Comparison of ENCODE assay signal across 7 cellular contexts in genomic region chr15:51093865-51094605, GRCh38. TPM values are rescaled to one million over a fixed set of nuclear protein-coding genes. Genes with fewer than 3 reads are reported as not detected.
DNase-seq lines count a peak whose midpoint lies in the region; ATAC-seq, FAIRE-seq and TF ChIP-seq lines count a peak whose summit lies in the region.

No MANE protein-coding gene starts in this region.

- peaks cover 16% of the 10 kb centered on the region for H3K4me1 Mint-ChIP-seq in T-helper 17 cell
- H3K4me1 Mint-ChIP-seq in osteocyte (ENCODE audit: unreplicated experiment) = peaks cover 7% of the 10 kb centered on the region

- no peak for FAIRE-seq in frontal cortex (lab: Jason Lieb, UNC)

- no peaks in the 10 kb centered on the region for H3K9me3 Mint-ChIP-seq in osteocyte (ENCODE audit: unreplicated experiment)

- H3K36me3 ChIP-seq in H7 (replicated peaks; ENCODE audit: control insufficient read depth, insufficient read depth, low read length) = no peaks in the 10 kb centered on the region

- peaks cover 65% of the 10 kb centered on the region for H3K27me3 ChIP-seq in H7 (ENCODE audit: control insufficient read depth, insufficient read depth, low read length)

- ATAC-seq in T-helper 17 cell = no peak
- ATAC-seq in GM21619 (IDR thresholded peaks at IDR 0.05; ENCODE audit: unreplicated experiment) = no peak

- H3K27me3 Mint-ChIP-seq in T-helper 17 cell (peaks cover 82% of the 10 kb centered on the region), osteocyte (ENCODE audit: unreplicated experiment) (peaks cover 77% of the 10 kb centered on the region)

- no peak for TF ChIP-seq CTCF in osteocyte (IDR thresholded peaks at IDR 0.05)

- H3K27ac Mint-ChIP-seq in T-helper 17 cell (no peak overlapping the region), osteocyte (ENCODE audit: unreplicated experiment) (no peak overlapping the region)

- H3K4me3 ChIP-seq in H7 (ENCODE audit: insufficient read depth, low read depth, low read length) = peak overlapping the region; percentile 60

- no peaks in the 10 kb centered on the region for H3K9me3 ChIP-seq in T-helper 17 cell (ENCODE audit: control insufficient read depth, low read length, poor library complexity, severe bottlenecking)

- DNase-seq in H7 (peak; percentile 82), T-helper 17 cell (no peak), frontal cortex (ENCODE audit: low spot score in 2 of 2) (peak; percentile 48 to 49), osteocyte (ENCODE audit: extremely low spot score, unreplicated experiment) (no peak), NCI-H1930 (lab: John Stamatoyannopoulos, UW) (no peak), NCI-H128 (lab: John Stamatoyannopoulos, UW; ENCODE audit: unreplicated experiment) (no peak)

- H3K36me3 Mint-ChIP-seq in T-helper 17 cell (ENCODE audit: low read depth) (peaks cover 2% of the 10 kb centered on the region), osteocyte (ENCODE audit: unreplicated experiment) (no peaks in the 10 kb centered on the region)

- peak overlapping the region; percentile 70 for H3K4me3 Mint-ChIP-seq in T-helper 17 cell
- H3K4me3 Mint-ChIP-seq in osteocyte (ENCODE audit: unreplicated experiment) = peak overlapping the region; percentile 67

RNA-seq across cellular contexts. Expression of gene TNFAIP8L3, which starts 0.7 kb away (rescaled TPM):
- total RNA-seq in H7 (2014; rRNA removed; shearing (Covaris generic)) = 0.28 and 0.41 TPM in 2 replicates
- total RNA-seq in T-helper 17 cell (not detected), frontal cortex (2.9 TPM), osteocyte (0.31 and 0.35 TPM in 2 replicates)

Comparison
In these comparisons a context has a peak if more than half of its experiments do, and no peak if none do; other contexts are left out.
1. DNase-seq: peak in H7 (single experiment) and frontal cortex (2 of 2); none in T-helper 17 cell (0 of 3), osteocyte (single experiment), NCI-H1930 (0 of 2) and NCI-H128 (single experiment).